Comparison of ENCODE assay signal across 29 cellular contexts in the genomic region with DNA sequence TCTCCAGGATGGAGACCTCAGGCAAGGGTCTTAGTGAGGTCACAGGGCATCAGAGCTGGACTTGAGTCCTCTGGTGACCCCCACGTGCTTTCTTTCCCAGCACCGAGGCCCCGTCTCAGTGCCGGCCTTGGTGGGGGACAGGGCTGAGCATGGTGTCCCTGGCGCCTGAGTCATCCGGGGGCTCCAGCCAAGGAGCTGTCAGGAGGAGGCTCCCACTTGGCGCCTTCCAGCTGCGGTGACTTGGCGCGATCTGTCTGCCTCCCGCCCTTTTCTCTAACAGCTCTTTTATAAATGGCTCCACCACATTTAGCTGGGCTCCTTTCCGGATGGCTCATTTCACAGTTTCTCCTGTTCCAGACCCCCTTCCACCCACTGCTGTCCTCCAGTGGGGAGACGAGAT.
DNase-seq lines count a peak whose midpoint lies in the region; ATAC-seq, FAIRE-seq and TF ChIP-seq lines count a peak whose summit lies in the region.
"Had no signal": no experiment of that assay in that cellular context is flagged by ENCODE, and none has a peak within 500 bp of the region (broad histone marks: within the 10 kb centered on the region; RNA-seq: fewer than 3 reads in every experiment).

No MANE protein-coding gene starts in this region.

- FAIRE-seq in D721Med (lab: Jason Lieb, UNC), result no peak

- peaks cover 22% of the 10 kb centered on the region for H3K27me3 Mint-ChIP-seq in activated CD8-positive, alpha-beta memory T cell treated with anti-CD3 and anti-CD28 coated beads, Interleukin-2, amount 10 ng/mL, durations not matched to agents 7 days and 5 days
- peaks cover 55% of the 10 kb centered on the region for H3K27me3 Mint-ChIP-seq in type B pancreatic cell
- H3K27me3 Mint-ChIP-seq in endothelial cell (ENCODE audit: unreplicated experiment), result peaks cover 6% of the 10 kb centered on the region

- no peaks in the 10 kb centered on the region for H3K36me3 Mint-ChIP-seq in activated CD8-positive, alpha-beta memory T cell treated with anti-CD3 and anti-CD28 coated beads, Interleukin-2, amount 10 ng/mL, durations not matched to agents 7 days and 5 days
- no peaks in the 10 kb centered on the region for H3K36me3 Mint-ChIP-seq in type B pancreatic cell
- no peaks in the 10 kb centered on the region for H3K36me3 Mint-ChIP-seq in endothelial cell (ENCODE audit: low read depth, unreplicated experiment)
- H3K36me3 Mint-ChIP-seq: activated CD4-positive, alpha-beta memory T cell treated with anti-CD3 and anti-CD28 coated beads for 36 hours; activated naive CD8-positive, alpha-beta T cell; CD14-positive monocyte; stimulated activated memory B cell treated with anti-CD40 and anti-IgM and Interleukin-4, amounts not matched to agents 10 μg/mL and 1 μg/mL and 100 μg/mL, for 72 hours had no signal

- H3K27ac Mint-ChIP-seq in activated CD8-positive, alpha-beta memory T cell treated with anti-CD3 and anti-CD28 coated beads, Interleukin-2, amount 10 ng/mL, durations not matched to agents 7 days and 5 days, result no peak overlapping the region
- H3K27ac Mint-ChIP-seq in type B pancreatic cell (no peak overlapping the region), endothelial cell (ENCODE audit: unreplicated experiment) (no peak overlapping the region)
- H3K27ac Mint-ChIP-seq: activated CD4-positive, alpha-beta memory T cell treated with anti-CD3 and anti-CD28 coated beads for 36 hours; activated naive CD8-positive, alpha-beta T cell; GM23338; HFFc6; neural progenitor cell; stimulated activated memory B cell treated with anti-CD40 and anti-IgM and Interleukin-4, amounts not matched to agents 10 μg/mL and 1 μg/mL and 100 μg/mL, for 72 hours; T-helper 2 cell treated with Interferon-gamma antibody and Interleukin-4, amounts not matched to agents 5 μg/mL and 100 μg/mL, for 36 hours had no signal

- CTCF ChIA-PET in activated CD8-positive, alpha-beta memory T cell treated with anti-CD3 and anti-CD28 coated beads, Interleukin-2, amount 10 ng/mL, durations not matched to agents 7 days and 5 days (lab: Charles Lee), result no interaction called here

- TF ChIP-seq CTCF in type B pancreatic cell (conservative IDR thresholded peaks at IDR 0.05) (no peak), endothelial cell (IDR thresholded peaks at IDR 0.05; ENCODE audit: unreplicated experiment) (no peak), D721Med (IDR thresholded peaks at IDR 0.05; ENCODE audit: insufficient read depth, missing control alignments) (no peak)

- intact Hi-C loops in left cardiac atrium (cut with DNase I), result no loop called here

- no peak for ATAC-seq in activated CD8-positive, alpha-beta memory T cell treated with anti-CD3 and anti-CD28 coated beads, Interleukin-2, amount 10 ng/mL, durations not matched to agents 7 days and 5 days
- ATAC-seq in left cardiac atrium, result peak in 1 of 2 donors; percentile 87
- ATAC-seq: GM23338; stimulated activated memory B cell treated with anti-CD40 and anti-IgM and Interleukin-4, amounts not matched to agents 10 μg/mL and 1 μg/mL and 100 μg/mL, for 72 hours had no signal

- H3K4me3 Mint-ChIP-seq in activated CD8-positive, alpha-beta memory T cell treated with anti-CD3 and anti-CD28 coated beads, Interleukin-2, amount 10 ng/mL, durations not matched to agents 7 days and 5 days, result no peak overlapping the region
- no peak overlapping the region for H3K4me3 Mint-ChIP-seq in type B pancreatic cell
- no peak overlapping the region for H3K4me3 Mint-ChIP-seq in endothelial cell (ENCODE audit: unreplicated experiment)
- H3K4me3 Mint-ChIP-seq: activated CD4-positive, alpha-beta memory T cell treated with anti-CD3 and anti-CD28 coated beads for 36 hours; activated naive CD8-positive, alpha-beta T cell; CD14-positive monocyte; GM23338; HFFc6; neural progenitor cell; stimulated activated memory B cell treated with anti-CD40 and anti-IgM and Interleukin-4, amounts not matched to agents 10 μg/mL and 1 μg/mL and 100 μg/mL, for 72 hours; T-helper 2 cell treated with Interferon-gamma antibody and Interleukin-4, amounts not matched to agents 5 μg/mL and 100 μg/mL, for 36 hours had no signal

- H3K4me1 Mint-ChIP-seq in activated CD8-positive, alpha-beta memory T cell treated with anti-CD3 and anti-CD28 coated beads, Interleukin-2, amount 10 ng/mL, durations not matched to agents 7 days and 5 days, result no peaks in the 10 kb centered on the region
- H3K4me1 Mint-ChIP-seq in type B pancreatic cell (ENCODE audit: unreplicated experiment) (no peaks in the 10 kb centered on the region), endothelial cell (ENCODE audit: unreplicated experiment) (peaks cover 11% of the 10 kb centered on the region)
- H3K4me1 Mint-ChIP-seq: stimulated activated memory B cell treated with anti-CD40 and anti-IgM and Interleukin-4, amounts not matched to agents 10 μg/mL and 1 μg/mL and 100 μg/mL, for 72 hours had no signal

- peak; percentile 12 for DNase-seq in activated CD8-positive, alpha-beta memory T cell treated with anti-CD3 and anti-CD28 coated beads, Interleukin-2, amount 50 U/mL, for 48 hours
- no peak for DNase-seq in activated CD8-positive, alpha-beta memory T cell treated with anti-CD3 and anti-CD28 coated beads, Interleukin-2, amount 10 ng/mL, durations not matched to agents 7 days and 5 days
- peak; percentile 58 for DNase-seq in left cardiac atrium
- peak; percentile 35 for DNase-seq in mucosa of gallbladder (ENCODE audit: low spot score)
- peak; percentile 53 for DNase-seq in type B pancreatic cell (ENCODE audit: extremely low spot score, unreplicated experiment)
- DNase-seq in endothelial cell (ENCODE audit: low spot score), result no peak
- no peak for DNase-seq in D721Med (ENCODE audit: insufficient read length, low spot score)
- DNase-seq in AG08396 (ENCODE audit: low spot score), result no peak
- DNase-seq: activated CD4-positive, alpha-beta memory T cell treated with anti-CD3 and anti-CD28 coated beads for 36 hours; activated CD4-positive, CD25-positive, alpha-beta regulatory T cell treated with anti-CD3 and anti-CD28 coated beads, Interleukin-2, amount 50 U/mL, for 72 hours; activated CD8-positive, alpha-beta memory T cell treated with anti-CD3 and anti-CD28 coated beads, Interleukin-2, amount 50 U/mL, for 4 hours; Calu3; DND-41; effector memory CD4-positive, alpha-beta T cell; erythroblast; GF-D8; HFFc6; mammary epithelial cell; NCI-H146; NCI-H2107; NCI-H345; NCI-H69; SIG-M5 had no signal

- no peaks in the 10 kb centered on the region for H3K9me3 Mint-ChIP-seq in activated CD8-positive, alpha-beta memory T cell treated with anti-CD3 and anti-CD28 coated beads, Interleukin-2, amount 10 ng/mL, durations not matched to agents 7 days and 5 days (ENCODE audit: low read depth)
- no peaks in the 10 kb centered on the region for H3K9me3 Mint-ChIP-seq in type B pancreatic cell
- H3K9me3 Mint-ChIP-seq in endothelial cell (ENCODE audit: unreplicated experiment), result no peaks in the 10 kb centered on the region
- H3K9me3 Mint-ChIP-seq: activated CD4-positive, alpha-beta memory T cell treated with anti-CD3 and anti-CD28 coated beads for 36 hours; GM23338; HFFc6; stimulated activated memory B cell treated with anti-CD40 and anti-IgM and Interleukin-4, amounts not matched to agents 10 μg/mL and 1 μg/mL and 100 μg/mL, for 72 hours; T-helper 2 cell treated with Interferon-gamma antibody and Interleukin-4, amounts not matched to agents 5 μg/mL and 100 μg/mL, for 36 hours had no signal

Comparison
In these comparisons a context has a peak if more than half of its experiments do, and no peak if none do; other contexts are left out.
1. DNase-seq: peak in activated CD8-positive, alpha-beta memory T cell treated with anti-CD3 and anti-CD28 coated beads, Interleukin-2, amount 50 U/mL, for 48 hours (single experiment), left cardiac atrium (single experiment), mucosa of gallbladder (single experiment) and type B pancreatic cell (single experiment); none in activated CD8-positive, alpha-beta memory T cell treated with anti-CD3 and anti-CD28 coated beads, Interleukin-2, amount 10 ng/mL, durations not matched to agents 7 days and 5 days (single experiment), endothelial cell (single experiment), D721Med (single experiment) and AG08396 (single experiment).